In the genomic region with DNA sequence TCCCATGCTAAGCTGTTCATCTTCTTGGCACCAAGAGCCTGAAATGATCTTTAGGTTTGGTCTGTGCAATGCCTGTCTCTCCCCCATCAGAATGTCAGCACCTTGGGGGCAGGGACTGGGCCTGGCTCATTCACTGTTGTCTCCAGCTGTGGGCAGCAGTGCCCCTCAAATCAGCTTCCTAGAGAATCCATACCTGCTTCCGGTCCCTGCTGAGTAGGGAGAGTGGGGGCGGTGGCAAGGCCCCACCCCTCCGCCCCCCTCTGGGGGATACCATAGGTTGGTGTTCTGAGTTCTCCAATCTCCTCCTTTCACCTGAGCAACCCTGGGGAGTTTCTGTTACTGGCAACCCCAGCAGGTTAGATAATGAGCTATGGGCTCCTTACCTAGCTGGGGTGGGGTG, we compare ENCODE assay signal across 22 cellular contexts. TPM values are rescaled to one million over a fixed set of nuclear protein-coding genes. Genes with fewer than 3 reads are reported as not detected.
DNase-seq lines count a peak whose midpoint lies in the region; ATAC-seq and TF ChIP-seq lines count a peak whose summit lies in the region.
"Had no signal": no experiment of that assay in that cellular context is flagged by ENCODE, and none has a peak within 500 bp of the region (broad histone marks: within the 10 kb centered on the region; RNA-seq: fewer than 3 reads in every experiment).

No MANE protein-coding gene starts in this region.

- H3K27me3 ChIP-seq in right cardiac atrium (ENCODE audit: control insufficient read depth, insufficient read depth) = no peaks in the 10 kb centered on the region
- H3K27me3 ChIP-seq in iPS-20b (ENCODE audit: insufficient read depth, low read length) = no peaks in the 10 kb centered on the region
- H3K27me3 ChIP-seq: neutrophil, Peyer's patch had no signal

- CTCF ChIA-PET in WTC11 (lab: Charles Lee) = interaction anchor here (0.7 to 2.3 kb wide), 8 partner anchors 9 to 115 kb away, joined by 3 to 15 read pairs (median 5); no protein-coding TSS in a partner anchor

- peak; percentile 5 for ATAC-seq in Right ventricle myocardium superior (ENCODE audit: poor library complexity)
- ATAC-seq in right cardiac atrium = no peak
- peak; percentile 55 for ATAC-seq in WTC11
- peak; percentile 16 to 23 for ATAC-seq in stimulated activated naive B cell treated with anti-CD40 and anti-IgM and Interleukin-4, amounts not matched to agents 10 μg/mL and 1 μg/mL and 100 μg/mL, for 72 hours (replicated peaks)
- ATAC-seq in GM21529 (IDR thresholded peaks at IDR 0.05; ENCODE audit: unreplicated experiment) = no peak

- H3K36me3 Mint-ChIP-seq in WTC11 = no peaks in the 10 kb centered on the region
- H3K36me3 Mint-ChIP-seq in stimulated activated naive B cell treated with anti-CD40 and anti-IgM and Interleukin-4, amounts not matched to agents 10 μg/mL and 1 μg/mL and 100 μg/mL, for 72 hours = peaks cover 5 to 7% of the 10 kb centered on the region in 2 donors

- H3K9ac ChIP-seq in iPS-20b (ENCODE audit: low read depth, low read length) = 0 out of 2 replicates have a peak overlapping the region, but pooled peaks have one; percentile 13

- no peak for DNase-seq in Right ventricle myocardium superior
- DNase-seq in right cardiac atrium = no peak
- DNase-seq in WTC11 (ENCODE audit: low spot score) = peak; percentile 38
- no peak for DNase-seq in stimulated activated naive B cell treated with anti-CD40 and anti-IgM and Interleukin-4, amounts not matched to agents 10 μg/mL and 1 μg/mL and 100 μg/mL, for 72 hours
- no peak for DNase-seq in mucosa of gallbladder (ENCODE audit: low spot score)
- no peak for DNase-seq in T-helper 1 cell
- DNase-seq: activated CD4-positive, alpha-beta T cell treated with anti-CD3 and anti-CD28 coated beads for 1 hour; DMS153; foreskin fibroblast; hypothalamus; NCI-H1417 treated with DMSO at 0.1 percent for 48 hours; Peyer's patch; stimulated activated CD4-positive, alpha-beta T cell treated with anti-CD3 and anti-CD28 coated beads, Interleukin-12 subunit alpha, Interleukin-12 subunit beta, amount 100 ng/mL, for 4 hours; T1000 had no signal

- H3K27me3 Mint-ChIP-seq in WTC11 (ENCODE audit: low read depth) = no peaks in the 10 kb centered on the region; the same call in 1 of the 2 replicates
- H3K27me3 Mint-ChIP-seq in stimulated activated naive B cell treated with anti-CD40 and anti-IgM and Interleukin-4, amounts not matched to agents 10 μg/mL and 1 μg/mL and 100 μg/mL, for 72 hours = peaks cover 0 to 3% of the 10 kb centered on the region in 2 donors

- no peaks in the 10 kb centered on the region for H3K9me3 Mint-ChIP-seq in WTC11
- no peaks in the 10 kb centered on the region for H3K9me3 Mint-ChIP-seq in stimulated activated naive B cell treated with anti-CD40 and anti-IgM and Interleukin-4, amounts not matched to agents 10 μg/mL and 1 μg/mL and 100 μg/mL, for 72 hours
- H3K9me3 Mint-ChIP-seq: activated T-helper 1 cell treated with anti-CD3 and anti-CD28 coated beads, Interleukin-12 subunit alpha, Interleukin-12 subunit beta, Interleukin-2, Interleukin-4 antibody, amounts not matched to agents 30 ng/mL and 10 ng/mL and 1 ng/mL, durations not matched to agents 14 hours and 24 hours and 36 hours had no signal

- no peak overlapping the region for H3K27ac ChIP-seq in right cardiac atrium (ENCODE audit: low read length)
- no peak overlapping the region for H3K27ac ChIP-seq in iPS-20b (ENCODE audit: low read length)
- H3K27ac ChIP-seq: epithelial cell of prostate, neutrophil, Peyer's patch, thoracic aorta had no signal

- H3K27ac Mint-ChIP-seq in WTC11 = peak overlapping the region; percentile 82; the same call in 1 of the 2 replicates
- H3K27ac Mint-ChIP-seq in stimulated activated naive B cell treated with anti-CD40 and anti-IgM and Interleukin-4, amounts not matched to agents 10 μg/mL and 1 μg/mL and 100 μg/mL, for 72 hours = peak overlapping the region; percentile 44
- H3K27ac Mint-ChIP-seq: activated T-helper 1 cell treated with anti-CD3 and anti-CD28 coated beads, Interleukin-12 subunit alpha, Interleukin-12 subunit beta, Interleukin-2, Interleukin-4 antibody, amounts not matched to agents 30 ng/mL and 10 ng/mL and 1 ng/mL, durations not matched to agents 14 hours and 24 hours and 36 hours had no signal

- POLR2A ChIA-PET in WTC11 (lab: Charles Lee) = no interaction called here

- no peaks in the 10 kb centered on the region for H3K4me1 ChIP-seq in right cardiac atrium (ENCODE audit: control insufficient read depth, insufficient read depth, low read length)
- peaks cover 7% of the 10 kb centered on the region; the same call in 1 of the 2 replicates for H3K4me1 ChIP-seq in iPS-20b (ENCODE audit: insufficient read depth, low read length)
- H3K4me1 ChIP-seq: Peyer's patch had no signal

- TF ChIP-seq CTCF in WTC11 (IDR thresholded peaks at IDR 0.05) = no peak

- no peak overlapping the region for H3K4me3 Mint-ChIP-seq in WTC11
- H3K4me3 Mint-ChIP-seq in stimulated activated naive B cell treated with anti-CD40 and anti-IgM and Interleukin-4, amounts not matched to agents 10 μg/mL and 1 μg/mL and 100 μg/mL, for 72 hours = no peak overlapping the region
- H3K4me3 Mint-ChIP-seq: activated T-helper 1 cell treated with anti-CD3 and anti-CD28 coated beads, Interleukin-12 subunit alpha, Interleukin-12 subunit beta, Interleukin-2, Interleukin-4 antibody, amounts not matched to agents 30 ng/mL and 10 ng/mL and 1 ng/mL, durations not matched to agents 14 hours and 24 hours and 36 hours had no signal

- H3K4me3 ChIP-seq in right cardiac atrium (ENCODE audit: low read length) (no peak overlapping the region), iPS-20b (ENCODE audit: low read length) (no peak overlapping the region)
- H3K4me3 ChIP-seq: Peyer's patch, thoracic aorta had no signal

- 66% methylated on average over 3 of the region's 3 CpGs for WGBS in right cardiac atrium

- no peaks in the 10 kb centered on the region for H3K9me3 ChIP-seq in right cardiac atrium (ENCODE audit: control insufficient read depth, low read length)
- H3K9me3 ChIP-seq in iPS-20b (ENCODE audit: insufficient read depth, low read depth, low read length) = no peaks in the 10 kb centered on the region
- H3K9me3 ChIP-seq: neutrophil, Peyer's patch, thoracic aorta had no signal

- intact Hi-C loops in Right ventricle myocardium superior (cut with DNase I) (no loop called here), right cardiac atrium (cut with DNase I) (no loop called here)

- H3K36me3 ChIP-seq in iPS-20b (ENCODE audit: insufficient read depth, low read depth, low read length) = no peaks in the 10 kb centered on the region
- H3K36me3 ChIP-seq: neutrophil, Peyer's patch, thoracic aorta had no signal

- H3K4me1 Mint-ChIP-seq in WTC11 = peaks cover 16% of the 10 kb centered on the region
- peaks cover 3 to 8% of the 10 kb centered on the region in 2 donors for H3K4me1 Mint-ChIP-seq in stimulated activated naive B cell treated with anti-CD40 and anti-IgM and Interleukin-4, amounts not matched to agents 10 μg/mL and 1 μg/mL and 100 μg/mL, for 72 hours

TF ChIP-seq in WTC11, 78 proteins besides CTCF, POLR2A, EP300 and RAD21 (continues in another document):
- TF ChIP-seq ZNF423 (CRISPR knock-in tag; IDR thresholded peaks at IDR 0.05) (peak; percentile 79), SOX15 (CRISPR knock-in tag; IDR thresholded peaks at IDR 0.05) (no peak), FOXK1 (CRISPR knock-in tag; IDR thresholded peaks at IDR 0.05) (no peak), MLX (CRISPR knock-in tag; IDR thresholded peaks at IDR 0.05) (no peak), SMAD3 (CRISPR knock-in tag; IDR thresholded peaks at IDR 0.05; ENCODE audit: borderline replicate concordance) (no peak), ERG (CRISPR knock-in tag; IDR thresholded peaks at IDR 0.05) (no peak)
- TF ChIP-seq, protein P1, sequence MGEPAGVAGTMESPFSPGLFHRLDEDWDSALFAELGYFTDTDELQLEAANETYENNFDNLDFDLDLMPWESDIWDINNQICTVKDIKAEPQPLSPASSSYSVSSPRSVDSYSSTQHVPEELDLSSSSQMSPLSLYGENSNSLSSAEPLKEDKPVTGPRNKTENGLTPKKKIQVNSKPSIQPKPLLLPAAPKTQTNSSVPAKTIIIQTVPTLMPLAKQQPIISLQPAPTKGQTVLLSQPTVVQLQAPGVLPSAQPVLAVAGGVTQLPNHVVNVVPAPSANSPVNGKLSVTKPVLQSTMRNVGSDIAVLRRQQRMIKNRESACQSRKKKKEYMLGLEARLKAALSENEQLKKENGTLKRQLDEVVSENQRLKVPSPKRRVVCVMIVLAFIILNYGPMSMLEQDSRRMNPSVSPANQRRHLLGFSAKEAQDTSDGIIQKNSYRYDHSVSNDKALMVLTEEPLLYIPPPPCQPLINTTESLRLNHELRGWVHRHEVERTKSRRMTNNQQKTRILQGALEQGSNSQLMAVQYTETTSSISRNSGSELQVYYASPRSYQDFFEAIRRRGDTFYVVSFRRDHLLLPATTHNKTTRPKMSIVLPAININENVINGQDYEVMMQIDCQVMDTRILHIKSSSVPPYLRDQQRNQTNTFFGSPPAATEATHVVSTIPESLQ (CRISPR knock-in tag; IDR thresholded peaks at IDR 0.05) = no peak

RNA-seq across cellular contexts. Expression of gene SPDEF, which starts 19.2 kb away (rescaled TPM):
- not detected for total RNA-seq in Right ventricle myocardium superior
- under 1 TPM in 2 of 4 donors, not detected in 2; 0.11 to 0.17 TPM for total RNA-seq in right cardiac atrium
- 0.14 TPM for polyA plus RNA-seq in right cardiac atrium
- total RNA-seq in WTC11 (2021) = 0.44 to 0.72 TPM (median 0.50 TPM) in 3 replicates
- 16.7 TPM for total RNA-seq in mucosa of gallbladder
- total RNA-seq: activated T-helper 1 cell treated with anti-CD3 and anti-CD28 coated beads, Interleukin-12 subunit alpha, Interleukin-12 subunit beta, Interleukin-2, Interleukin-4 antibody, amounts not matched to agents 30 ng/mL and 10 ng/mL and 1 ng/mL, durations not matched to agents 14 hours and 24 hours and 36 hours; dermis microvascular lymphatic vessel endothelial cell; renal cortical epithelial cell; thoracic aorta had no signal

Comparison
In these comparisons a context has a peak if more than half of its experiments do, and no peak if none do; other contexts are left out.
1. ATAC-seq: peak in Right ventricle myocardium superior (single experiment), WTC11 (single experiment) and stimulated activated naive B cell treated with anti-CD40 and anti-IgM and Interleukin-4, amounts not matched to agents 10 μg/mL and 1 μg/mL and 100 μg/mL, for 72 hours (2 of 2); none in right cardiac atrium (0 of 2) and GM21529 (single experiment).
2. RNA of gene SPDEF, which starts 19.2 kb away (total RNA-seq): 16.7 TPM in mucosa of gallbladder (single experiment); 0.44 to 0.72 TPM in WTC11, 0.11 to 0.17 TPM in right cardiac atrium and not detected in Right ventricle myocardium superior (single experiment); every median in the first group is over 10 times any median in the second.